1 cellular context compared by ENCODE assay signal in genomic region chr11:125552927-125553326, GRCh38.
A peak's percentile ranks its signal among the peaks of the same experiment; 100 is the strongest.
TF ChIP-seq lines count a peak whose summit lies in the region.

No MANE protein-coding gene starts in this region.

TF ChIP-seq in K562, 482 proteins besides CTCF, POLR2A, EP300 and RAD21 (continued from another document and continues in another):
- TF ChIP-seq HDAC6 (IDR thresholded peaks at IDR 0.05; ENCODE audit: low read depth, low read length) (no peak), ADNP (tag; IDR thresholded peaks at IDR 0.05) (0 out of 2 replicates have a peak, but pooled peaks have one; percentile 44), LCOR (CRISPR knock-in tag; IDR thresholded peaks at IDR 0.05) (peak; percentile 100), ZNF174 (CRISPR knock-in tag; IDR thresholded peaks at IDR 0.05) (no peak), CHD2 (IDR thresholded peaks at IDR 0.05; ENCODE audit: low read depth, low read length) (no peak), ZNF444 (CRISPR knock-in tag; IDR thresholded peaks at IDR 0.05) (peak; percentile 60; the same call in 1 of the 2 replicates), ETS2 (tag; IDR thresholded peaks at IDR 0.05; ENCODE audit: borderline replicate concordance, poor library complexity, severe bottlenecking) (no peak), ZNF140 (CRISPR knock-in tag; IDR thresholded peaks at IDR 0.05) (no peak), ZBTB49 (CRISPR knock-in tag; IDR thresholded peaks at IDR 0.05; ENCODE audit: borderline replicate concordance) (no peak), XRCC3 (IDR thresholded peaks at IDR 0.05) (no peak), HNRNPL (IDR thresholded peaks at IDR 0.05; ENCODE audit: low read depth, low read length) (no peak), CREB3 (tag; conservative IDR thresholded peaks at IDR 0.05; ENCODE audit: low read depth) (no peak), NR4A1 (CRISPR knock-in tag; IDR thresholded peaks at IDR 0.05) (no peak), NR4A1 (tag; IDR thresholded peaks at IDR 0.05) (peak; percentile 64; the same call in 1 of the 2 replicates), KAT2B (IDR thresholded peaks at IDR 0.05; ENCODE audit: low read depth, low read length) (no peak), NR0B1 (IDR thresholded peaks at IDR 0.05; ENCODE audit: partially characterized antibody) (no peak), HDAC8 (tag; IDR thresholded peaks at IDR 0.05) (no peak), CREB5 (CRISPR knock-in tag; IDR thresholded peaks at IDR 0.05) (no peak), GATAD2B (IDR thresholded peaks at IDR 0.05; ENCODE audit: borderline replicate concordance) (0 out of 2 replicates have a peak, but pooled peaks have one; percentile 65), ZNF584 (CRISPR knock-in tag; IDR thresholded peaks at IDR 0.05; ENCODE audit: low read depth) (0 out of 2 replicates have a peak, but pooled peaks have one; percentile 64), VEZF1 (CRISPR knock-in tag; IDR thresholded peaks at IDR 0.05) (peak; percentile 83), ZBTB34 (CRISPR knock-in tag; IDR thresholded peaks at IDR 0.05) (no peak), ZBTB40 (IDR thresholded peaks at IDR 0.05) (peak; percentile 79), ZBTB40 (CRISPR knock-in tag; IDR thresholded peaks at IDR 0.05) (no peak)
- TF ChIP-seq, protein P1, sequence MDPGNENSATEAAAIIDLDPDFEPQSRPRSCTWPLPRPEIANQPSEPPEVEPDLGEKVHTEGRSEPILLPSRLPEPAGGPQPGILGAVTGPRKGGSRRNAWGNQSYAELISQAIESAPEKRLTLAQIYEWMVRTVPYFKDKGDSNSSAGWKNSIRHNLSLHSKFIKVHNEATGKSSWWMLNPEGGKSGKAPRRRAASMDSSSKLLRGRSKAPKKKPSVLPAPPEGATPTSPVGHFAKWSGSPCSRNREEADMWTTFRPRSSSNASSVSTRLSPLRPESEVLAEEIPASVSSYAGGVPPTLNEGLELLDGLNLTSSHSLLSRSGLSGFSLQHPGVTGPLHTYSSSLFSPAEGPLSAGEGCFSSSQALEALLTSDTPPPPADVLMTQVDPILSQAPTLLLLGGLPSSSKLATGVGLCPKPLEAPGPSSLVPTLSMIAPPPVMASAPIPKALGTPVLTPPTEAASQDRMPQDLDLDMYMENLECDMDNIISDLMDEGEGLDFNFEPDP (CRISPR knock-in tag; IDR thresholded peaks at IDR 0.05) = no peak
- TF ChIP-seq, protein P2, sequence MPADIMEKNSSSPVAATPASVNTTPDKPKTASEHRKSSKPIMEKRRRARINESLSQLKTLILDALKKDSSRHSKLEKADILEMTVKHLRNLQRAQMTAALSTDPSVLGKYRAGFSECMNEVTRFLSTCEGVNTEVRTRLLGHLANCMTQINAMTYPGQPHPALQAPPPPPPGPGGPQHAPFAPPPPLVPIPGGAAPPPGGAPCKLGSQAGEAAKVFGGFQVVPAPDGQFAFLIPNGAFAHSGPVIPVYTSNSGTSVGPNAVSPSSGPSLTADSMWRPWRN (IDR thresholded peaks at IDR 0.05; ENCODE audit: low read depth) = peak; percentile 74
- TF ChIP-seq, protein P3, sequence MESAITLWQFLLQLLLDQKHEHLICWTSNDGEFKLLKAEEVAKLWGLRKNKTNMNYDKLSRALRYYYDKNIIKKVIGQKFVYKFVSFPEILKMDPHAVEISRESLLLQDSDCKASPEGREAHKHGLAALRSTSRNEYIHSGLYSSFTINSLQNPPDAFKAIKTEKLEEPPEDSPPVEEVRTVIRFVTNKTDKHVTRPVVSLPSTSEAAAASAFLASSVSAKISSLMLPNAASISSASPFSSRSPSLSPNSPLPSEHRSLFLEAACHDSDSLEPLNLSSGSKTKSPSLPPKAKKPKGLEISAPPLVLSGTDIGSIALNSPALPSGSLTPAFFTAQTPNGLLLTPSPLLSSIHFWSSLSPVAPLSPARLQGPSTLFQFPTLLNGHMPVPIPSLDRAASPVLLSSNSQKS (CRISPR knock-in tag; IDR thresholded peaks at IDR 0.05) = no peak
- TF ChIP-seq, protein P4, sequence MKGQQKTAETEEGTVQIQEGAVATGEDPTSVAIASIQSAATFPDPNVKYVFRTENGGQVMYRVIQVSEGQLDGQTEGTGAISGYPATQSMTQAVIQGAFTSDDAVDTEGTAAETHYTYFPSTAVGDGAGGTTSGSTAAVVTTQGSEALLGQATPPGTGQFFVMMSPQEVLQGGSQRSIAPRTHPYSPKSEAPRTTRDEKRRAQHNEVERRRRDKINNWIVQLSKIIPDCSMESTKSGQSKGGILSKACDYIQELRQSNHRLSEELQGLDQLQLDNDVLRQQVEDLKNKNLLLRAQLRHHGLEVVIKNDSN (CRISPR knock-in tag; IDR thresholded peaks at IDR 0.05) = no peak
- TF ChIP-seq, protein P5, sequence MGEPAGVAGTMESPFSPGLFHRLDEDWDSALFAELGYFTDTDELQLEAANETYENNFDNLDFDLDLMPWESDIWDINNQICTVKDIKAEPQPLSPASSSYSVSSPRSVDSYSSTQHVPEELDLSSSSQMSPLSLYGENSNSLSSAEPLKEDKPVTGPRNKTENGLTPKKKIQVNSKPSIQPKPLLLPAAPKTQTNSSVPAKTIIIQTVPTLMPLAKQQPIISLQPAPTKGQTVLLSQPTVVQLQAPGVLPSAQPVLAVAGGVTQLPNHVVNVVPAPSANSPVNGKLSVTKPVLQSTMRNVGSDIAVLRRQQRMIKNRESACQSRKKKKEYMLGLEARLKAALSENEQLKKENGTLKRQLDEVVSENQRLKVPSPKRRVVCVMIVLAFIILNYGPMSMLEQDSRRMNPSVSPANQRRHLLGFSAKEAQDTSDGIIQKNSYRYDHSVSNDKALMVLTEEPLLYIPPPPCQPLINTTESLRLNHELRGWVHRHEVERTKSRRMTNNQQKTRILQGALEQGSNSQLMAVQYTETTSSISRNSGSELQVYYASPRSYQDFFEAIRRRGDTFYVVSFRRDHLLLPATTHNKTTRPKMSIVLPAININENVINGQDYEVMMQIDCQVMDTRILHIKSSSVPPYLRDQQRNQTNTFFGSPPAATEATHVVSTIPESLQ (CRISPR knock-in tag; IDR thresholded peaks at IDR 0.05) = no peak
